Comparison of ENCODE assay signal across 25 cellular contexts in the genomic region with DNA sequence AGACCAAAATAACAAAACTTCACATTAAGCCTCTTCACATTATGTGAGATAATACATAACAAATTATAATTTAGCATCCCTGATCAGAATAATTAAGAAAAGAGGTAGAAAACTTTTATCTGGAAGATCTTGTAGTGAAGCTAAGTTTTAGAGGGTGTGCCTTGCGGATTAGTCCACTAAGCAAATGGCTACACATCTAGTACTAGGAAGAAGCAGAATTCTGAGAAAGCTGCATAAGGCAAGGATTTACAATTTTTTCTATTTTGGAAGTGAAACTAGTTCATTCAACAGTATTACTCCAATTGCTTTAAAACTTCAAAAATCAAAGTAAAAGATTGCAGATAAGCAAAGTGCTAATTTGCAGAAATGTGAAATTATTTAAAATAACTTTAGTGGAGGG. TPM values are rescaled to one million over a fixed set of nuclear protein-coding genes. Genes with fewer than 3 reads are reported as not detected.
DNase-seq lines count a peak whose midpoint lies in the region; ATAC-seq, FAIRE-seq and TF ChIP-seq lines count a peak whose summit lies in the region.
"Had no signal": no experiment of that assay in that cellular context is flagged by ENCODE, and none has a peak within 500 bp of the region (broad histone marks: within the 10 kb centered on the region; RNA-seq: fewer than 3 reads in every experiment).

No MANE protein-coding gene starts in this region.

- no peak overlapping the region for H3K4me3 Mint-ChIP-seq in T-helper 2 cell treated with Interferon-gamma antibody and Interleukin-4, amounts not matched to agents 5 μg/mL and 100 μg/mL, for 36 hours
- H3K4me3 Mint-ChIP-seq: immature natural killer cell had no signal

- H3K9me3 ChIP-seq in A549 (no peaks in the 10 kb centered on the region), IMR-90 (ENCODE audit: control insufficient read depth, insufficient read depth, low read length) (no peaks in the 10 kb centered on the region), mesenchymal stem cell (ENCODE audit: control insufficient read depth, low read length) (no peaks in the 10 kb centered on the region)
- H3K9me3 ChIP-seq: heart right ventricle, right atrium auricular region, SK-N-SH, uterus had no signal

- peaks cover 44% of the 10 kb centered on the region for H3K36me3 Mint-ChIP-seq in T-helper 2 cell treated with Interferon-gamma antibody and Interleukin-4, amounts not matched to agents 5 μg/mL and 100 μg/mL, for 36 hours (ENCODE audit: low read depth)

- H3K27me3 ChIP-seq in IMR-90 (ENCODE audit: control insufficient read depth, insufficient read depth, low read length) (no peaks in the 10 kb centered on the region), mesenchymal stem cell (ENCODE audit: control insufficient read depth in 1 of 2, insufficient read depth in 1 of 2, low read length in 2 of 2) (no peaks in the 10 kb centered on the region)
- H3K27me3 ChIP-seq: heart right ventricle, right atrium auricular region, uterus had no signal

- H2BK5ac ChIP-seq in IMR-90 (ENCODE audit: low read depth, low read length, poor library complexity, severe bottlenecking) (no peak overlapping the region), mesenchymal stem cell (ENCODE audit: low read depth, low read length, poor library complexity, severe bottlenecking) (no peak overlapping the region)

- peaks cover 7% of the 10 kb centered on the region for H3K9me1 ChIP-seq in IMR-90 (ENCODE audit: insufficient read depth, low read length)

- no peak overlapping the region for H2AK9ac ChIP-seq in IMR-90 (replicated peaks; ENCODE audit: low read depth, low read length, poor library complexity)

- H4K5ac ChIP-seq in IMR-90 (ENCODE audit: low read depth, low read length) = no peak overlapping the region

- H2BK15ac ChIP-seq in IMR-90 (ENCODE audit: low read depth, low read length) (no peak overlapping the region), mesenchymal stem cell (ENCODE audit: low read depth, poor library complexity, severe bottlenecking) (no peak overlapping the region)

- H3K23ac ChIP-seq in IMR-90 (ENCODE audit: low read depth, low read length) (no peak overlapping the region), mesenchymal stem cell (ENCODE audit: low read length in 2 of 2) (no peak overlapping the region)

- H3K79me1 ChIP-seq in IMR-90 (ENCODE audit: low read depth in 1 of 2, low read length in 2 of 2) (peaks cover 13 to 34% of the 10 kb centered on the region in 2 experiments), mesenchymal stem cell (replicated peaks; ENCODE audit: low read length, poor library complexity, severe bottlenecking) (no peaks in the 10 kb centered on the region)

- intact Hi-C loops in IMR-90 (cut with micrococcal nuclease) = no loop called here

- no peak for FAIRE-seq in A549 (lab: Jason Lieb, UNC)
- FAIRE-seq: bronchial epithelial cell, RCC 7860 had no signal

- no peak overlapping the region for H2AK5ac ChIP-seq in IMR-90 (ENCODE audit: low read depth, low read length)
- H2AK5ac ChIP-seq in mesenchymal stem cell (ENCODE audit: low read length, severe bottlenecking) = no peak overlapping the region

- TF ChIP-seq EP300 in A549 (IDR thresholded peaks at IDR 0.05) = no peak

- H3K14ac ChIP-seq in IMR-90 (replicated peaks; ENCODE audit: low read depth, low read length) (no peak overlapping the region), mesenchymal stem cell (ENCODE audit: low read length in 2 of 2) (no peak overlapping the region)

- ATAC-seq in A549 = no peak
- ATAC-seq in IMR-90 (ENCODE audit: low read depth) = no peak
- ATAC-seq in HG02973 (IDR thresholded peaks at IDR 0.05; ENCODE audit: unreplicated experiment) = no peak
- ATAC-seq: heart right ventricle, left ventricle myocardium superior had no signal

- H3K27ac ChIP-seq in A549 = no peak overlapping the region
- H3K27ac ChIP-seq in IMR-90 (ENCODE audit: insufficient read depth, low read length) = no peak overlapping the region
- peak overlapping the region; percentile 95 for H3K27ac ChIP-seq in VCaP
- H3K27ac ChIP-seq in mesenchymal stem cell (ENCODE audit: low read length, poor library complexity, severe bottlenecking) = no peak overlapping the region
- H3K27ac ChIP-seq: C4-2B, right atrium auricular region, uterus had no signal

- no peak overlapping the region for H3K18ac ChIP-seq in IMR-90 (ENCODE audit: low read depth, low read length)
- H3K18ac ChIP-seq in mesenchymal stem cell (ENCODE audit: low read depth in 1 of 2, low read length in 2 of 2) = no peak overlapping the region

- H3K27me3 Mint-ChIP-seq in T-helper 2 cell treated with Interferon-gamma antibody and Interleukin-4, amounts not matched to agents 5 μg/mL and 100 μg/mL, for 36 hours (ENCODE audit: low read depth) = no peaks in the 10 kb centered on the region

- no peak overlapping the region for H3K56ac ChIP-seq in IMR-90 (ENCODE audit: extremely low read depth, insufficient read depth, low read length)

- WGBS in A549 (ENCODE audit: missing lambda C conversion rate) = 94% methylated on average over 1 of the region's 1 CpG
- no CpG with 5 or more reads among the region's 1 CpG for WGBS in IMR-90 (ENCODE audit: extremely low coverage in 2 of 2, insufficient read length in 1 of 2), 2 experiments
- WGBS in mesenchymal stem cell = 100% methylated on average over 1 of the region's 1 CpG

- POLR2A ChIA-PET in A549 (lab: Yijun Ruan, JAX) (no interaction called here), IMR-90 (lab: Charles Lee; ENCODE audit: unreplicated experiment) (no interaction called here)

- TF ChIP-seq RAD21 in A549 (conservative IDR thresholded peaks at IDR 0.05 in 1 of 2, IDR thresholded peaks at IDR 0.05 in 1 of 2) (no peak), IMR-90 (IDR thresholded peaks at IDR 0.05; ENCODE audit: low read length) (no peak)

- CTCF ChIA-PET in A549 (lab: Yijun Ruan, JAX) = interaction anchor here (0.5 to 3.5 kb wide), 9 partner anchors 12 to 357 kb away, joined by 3 to 13 read pairs (median 5); a partner anchor contains a TSS
- CTCF ChIA-PET in IMR-90 (lab: Yijun Ruan, JAX) = no interaction called here

- DNase-seq in A549 (ENCODE audit: low read depth in 1 of 2, low spot score in 1 of 2) = no peak
- no peak for DNase-seq in IMR-90
- DNase-seq in mesenchymal stem cell = no peak
- DNase-seq in DMS79 treated with DMSO at 0.1 percent for 48 hours (lab: John Stamatoyannopoulos, UW) = no peak
- DNase-seq in activated gamma-delta T cell (lab: John Stamatoyannopoulos, UW) = no peak
- no peak for DNase-seq in T-helper 2 cell treated with Interferon-gamma antibody and Interleukin-4, amounts not matched to agents 5 μg/mL and 100 μg/mL, for 36 hours (ENCODE audit: low spot score)
- DNase-seq: activated CD4-positive, CD25-positive, alpha-beta regulatory T cell treated with anti-CD3 and anti-CD28 coated beads, Interleukin-2, amount 50 U/mL, for 72 hours; cortex of kidney; DMS 273 treated with DMSO at 0.1 percent for 48 hours; heart right ventricle; immature natural killer cell; left ventricle myocardium superior; NCI-H187 treated with DMSO at 0.1 percent for 48 hours; NCI-H2227 treated with DMSO at 0.1 percent for 48 hours; SK-N-SH; uterus had no signal

- H4K20me1 ChIP-seq in IMR-90 (ENCODE audit: insufficient read depth, low read length) = peaks cover 10% of the 10 kb centered on the region; the same call in 1 of the 2 replicates

- H4K91ac ChIP-seq in IMR-90 (ENCODE audit: insufficient read depth, low read depth, low read length) (no peak overlapping the region), mesenchymal stem cell (ENCODE audit: low read length) (no peak overlapping the region)

- no peak overlapping the region for H2BK120ac ChIP-seq in IMR-90 (ENCODE audit: low read depth, low read length)
- H2BK120ac ChIP-seq in mesenchymal stem cell (ENCODE audit: low read depth, low read length) = no peak overlapping the region

- dilution Hi-C loops in IMR-90 (cut with HindIII; ENCODE audit: low sequenced_read_pairs, unreplicated experiment) = no loop called here

- H3K36me3 ChIP-seq in IMR-90 (ENCODE audit: control insufficient read depth, insufficient read depth, low read length) = peaks cover 7% of the 10 kb centered on the region
- H3K36me3 ChIP-seq in mesenchymal stem cell (ENCODE audit: control insufficient read depth in 1 of 2, insufficient read depth in 2 of 2, low read depth in 1 of 2, low read length in 2 of 2) = peaks cover 2 to 59% of the 10 kb centered on the region in 2 experiments
- H3K36me3 ChIP-seq: uterus had no signal

- BruUV-seq in IMR-90 (replicated peaks; lab: Mats Ljungman, UMichigan) = TSS peak; percentile 9

- H3K4me1 ChIP-seq in A549 (peaks cover 64% of the 10 kb centered on the region), IMR-90 (ENCODE audit: control insufficient read depth, insufficient read depth, low read length) (peaks cover 4% of the 10 kb centered on the region; the same call in 1 of the 2 replicates), mesenchymal stem cell (ENCODE audit: control insufficient read depth, insufficient read depth, low read depth, low read length) (peaks cover 6% of the 10 kb centered on the region)

- no peak overlapping the region for H2BK20ac ChIP-seq in IMR-90 (ENCODE audit: low read depth, low read length)

- no peak for TF ChIP-seq CTCF in A549 (IDR thresholded peaks at IDR 0.05)
- TF ChIP-seq CTCF in IMR-90 (conservative IDR thresholded peaks at IDR 0.05; ENCODE audit: low read depth, low read length) = no peak
- TF ChIP-seq CTCF in VCaP (conservative IDR thresholded peaks at IDR 0.05) = no peak

- H3K9me3 Mint-ChIP-seq in T-helper 2 cell treated with Interferon-gamma antibody and Interleukin-4, amounts not matched to agents 5 μg/mL and 100 μg/mL, for 36 hours = no peaks in the 10 kb centered on the region
- H3K9me3 Mint-ChIP-seq: immature natural killer cell had no signal

- H4K8ac ChIP-seq in IMR-90 (ENCODE audit: low read depth in 2 of 2, low read length in 2 of 2) (no peak overlapping the region), mesenchymal stem cell (ENCODE audit: low read length) (no peak overlapping the region)

- peaks cover 47% of the 10 kb centered on the region for H3K4me1 Mint-ChIP-seq in T-helper 2 cell treated with Interferon-gamma antibody and Interleukin-4, amounts not matched to agents 5 μg/mL and 100 μg/mL, for 36 hours (ENCODE audit: low read depth)

- H3K4me2 ChIP-seq in A549 (peak overlapping the region; percentile 80), IMR-90 (ENCODE audit: low read depth, low read length) (no peak overlapping the region), mesenchymal stem cell (ENCODE audit: low read length, poor library complexity, severe bottlenecking) (no peak overlapping the region)
- H3K4me2 ChIP-seq: SK-N-SH had no signal

- in situ Hi-C loops in IMR-90 (cut with MboI; ENCODE audit: low sequenced_read_pairs) = no loop called here

- H3K9ac ChIP-seq in IMR-90 (ENCODE audit: low read depth, low read length) (no peak overlapping the region), mesenchymal stem cell (ENCODE audit: low read length) (peak overlapping the region; percentile 63)
- H3K9ac ChIP-seq: SK-N-SH had no signal

- H3K4ac ChIP-seq in IMR-90 (ENCODE audit: low read depth, low read length) (no peak overlapping the region), mesenchymal stem cell (ENCODE audit: low read depth in 1 of 2, low read length in 2 of 2) (no peak overlapping the region)

- TF ChIP-seq POLR2A in A549 (IDR thresholded peaks at IDR 0.05; ENCODE audit: low read length) (no peak), IMR-90 (IDR thresholded peaks at IDR 0.05; ENCODE audit: low read depth, low read length) (no peak)

- no peak overlapping the region for H3K27ac Mint-ChIP-seq in T-helper 2 cell treated with Interferon-gamma antibody and Interleukin-4, amounts not matched to agents 5 μg/mL and 100 μg/mL, for 36 hours

- no peak overlapping the region for H2AFZ ChIP-seq in IMR-90 (replicated peaks; ENCODE audit: low read length, poor library complexity)
- H2AFZ ChIP-seq in mesenchymal stem cell (ENCODE audit: low read depth, low read length) = no peak overlapping the region

- H3K4me3 ChIP-seq in A549 = no peak overlapping the region; the same call in 2 of the 3 replicates
- H3K4me3 ChIP-seq in IMR-90 (ENCODE audit: insufficient read depth, low read depth, low read length) = no peak overlapping the region
- peak overlapping the region in 1 of 2 experiments; percentile 0 for H3K4me3 ChIP-seq in mesenchymal stem cell (ENCODE audit: insufficient read depth in 1 of 2, low read depth in 1 of 2, low read length in 2 of 2)
- H3K4me3 ChIP-seq: right atrium auricular region, uterus had no signal

- H2BK12ac ChIP-seq in mesenchymal stem cell (ENCODE audit: low read length in 2 of 2) = no peak overlapping the region

RNA-seq across cellular contexts. Expression of a gene that starts 3.5 kb away (rescaled TPM):
- 6.9 and 7.0 TPM in 2 replicates for polyA plus RNA-seq in A549 (2011; rRNA removed)
- polyA plus RNA-seq in A549 (2012; cell fraction: cytosol; rRNA removed) = 1.5 and 1.7 TPM in 2 replicates
- 1.7 and 2.2 TPM in 2 replicates for polyA plus RNA-seq in A549 (2012; cell fraction: nucleus; rRNA removed)
- 9.5 to 10.3 TPM (median 10.3 TPM) in 3 replicates for polyA plus RNA-seq in A549 (2017; fragmentation: RNase III; extraction: RNeasy Plus Mini Kit Qiagen cat#74134 plus additional on column Dnase treatment)
- 5.5 and 5.7 TPM in 2 replicates for polyA minus RNA-seq in A549 (2011; rRNA and poly(A)+ RNA removed)
- 5.4 and 10.3 TPM in 2 replicates for total RNA-seq in IMR-90 (2012; rRNA removed)
- 1.6 and 1.8 TPM in 2 replicates for polyA plus RNA-seq in IMR-90 (2012; rRNA removed)
- polyA plus RNA-seq in IMR-90 (2012; cell fraction: cytosol; rRNA removed) = 0.17 and 0.26 TPM in 2 replicates
- polyA plus RNA-seq in IMR-90 (2012; cell fraction: nucleus; rRNA removed; ENCODE audit: low replicate concordance) = 0.81 and 3.8 TPM in 2 replicates
- 2.7 TPM for polyA plus RNA-seq in mesenchymal stem cell (2013, experiment 1 of 2)
- 2.7 TPM for polyA plus RNA-seq in mesenchymal stem cell (2013, experiment 2 of 2)

RNA-seq across cellular contexts. Expression of a gene that starts 5.5 kb away (rescaled TPM):
- polyA plus RNA-seq in A549 (2011; rRNA removed) = 6.8 and 7.4 TPM in 2 replicates
- polyA plus RNA-seq in A549 (2012; cell fraction: cytosol; rRNA removed) = 2.1 and 2.2 TPM in 2 replicates
- polyA plus RNA-seq in A549 (2012; cell fraction: nucleus; rRNA removed) = 3.5 and 5.4 TPM in 2 replicates
- polyA plus RNA-seq in A549 (2017; fragmentation: RNase III; extraction: RNeasy Plus Mini Kit Qiagen cat#74134 plus additional on column Dnase treatment) = 7.6 to 8.4 TPM (median 8.1 TPM) in 3 replicates
- 5.9 and 6.8 TPM in 2 replicates for polyA minus RNA-seq in A549 (2011; rRNA and poly(A)+ RNA removed)
- total RNA-seq in IMR-90 (2012; rRNA removed) = 1.3 and 1.7 TPM in 2 replicates
- polyA plus RNA-seq in IMR-90 (2012; rRNA removed) = 0.53 and 0.62 TPM in 2 replicates
- 0.14 TPM in 2 replicates for polyA plus RNA-seq in IMR-90 (2012; cell fraction: cytosol; rRNA removed)
- polyA plus RNA-seq in IMR-90 (2012; cell fraction: nucleus; rRNA removed; ENCODE audit: low replicate concordance) = 0.27 and 1.4 TPM in 2 replicates
- polyA plus RNA-seq in mesenchymal stem cell (2013, experiment 1 of 2) = 3.6 TPM
- 3.4 TPM for polyA plus RNA-seq in mesenchymal stem cell (2013, experiment 2 of 2)

RNA-seq across cellular contexts. Expression of a gene that starts 15.0 kb away (rescaled TPM):
- 2.0 and 2.2 TPM in 2 replicates for polyA plus RNA-seq in A549 (2011; rRNA removed)
- 1.2 TPM in 2 replicates for polyA plus RNA-seq in A549 (2012; cell fraction: cytosol; rRNA removed)
- polyA plus RNA-seq in A549 (2012; cell fraction: nucleus; rRNA removed) = 1.9 and 2.7 TPM in 2 replicates
- 3.2 to 3.6 TPM (median 3.4 TPM) in 3 replicates for polyA plus RNA-seq in A549 (2017; fragmentation: RNase III; extraction: RNeasy Plus Mini Kit Qiagen cat#74134 plus additional on column Dnase treatment)
- polyA minus RNA-seq in A549 (2011; rRNA and poly(A)+ RNA removed) = 2.9 and 3.7 TPM in 2 replicates
- under 0.01 TPM in 1 of 2 replicates, not detected in the other for total RNA-seq in IMR-90 (2012; rRNA removed)
- 0.03 TPM in 1 of 2 replicates, not detected in the other for polyA plus RNA-seq in IMR-90 (2012; rRNA removed)
- polyA plus RNA-seq in IMR-90 (2012; cell fraction: cytosol; rRNA removed) = 0.01 TPM in 1 of 2 replicates, not detected in the other
- 0.01 and 0.03 TPM in 2 replicates for polyA plus RNA-seq in IMR-90 (2012; cell fraction: nucleus; rRNA removed; ENCODE audit: low replicate concordance)
- polyA plus RNA-seq in mesenchymal stem cell (2013, experiment 1 of 2) = 0.01 TPM
- polyA plus RNA-seq in mesenchymal stem cell (2013, experiment 2 of 2) = 0.01 TPM
- total RNA-seq: activated CD8-positive, alpha-beta memory T cell treated with anti-CD3 and anti-CD28 coated beads for 36 hours; G401; T-helper 2 cell treated with Interferon-gamma antibody and Interleukin-4, amounts not matched to agents 100 ng/mL and 5 ng/mL, for 36 hours had no signal

RNA-seq across cellular contexts. Expression of a gene that starts 41.1 kb away (rescaled TPM):
- 0.57 and 0.74 TPM in 2 replicates for polyA plus RNA-seq in A549 (2011; rRNA removed)
- 1.00 and 1.0 TPM in 2 replicates for polyA plus RNA-seq in A549 (2012; cell fraction: cytosol; rRNA removed)
- 1.3 and 2.6 TPM in 2 replicates for polyA plus RNA-seq in A549 (2012; cell fraction: nucleus; rRNA removed)
- 4.9 to 9.5 TPM (median 5.1 TPM) in 3 replicates for polyA plus RNA-seq in A549 (2017; fragmentation: RNase III; extraction: RNeasy Plus Mini Kit Qiagen cat#74134 plus additional on column Dnase treatment)
- polyA minus RNA-seq in A549 (2011; rRNA and poly(A)+ RNA removed) = 0.29 TPM in 2 replicates
- not detected in 2 replicates for total RNA-seq in IMR-90 (2012; rRNA removed)
- not detected in 2 replicates for polyA plus RNA-seq in IMR-90 (2012; rRNA removed)
- not detected in 2 replicates for polyA plus RNA-seq in IMR-90 (2012; cell fraction: cytosol; rRNA removed)
- not detected in 2 replicates for polyA plus RNA-seq in IMR-90 (2012; cell fraction: nucleus; rRNA removed; ENCODE audit: low replicate concordance)
- polyA plus RNA-seq in mesenchymal stem cell (2013, experiment 1 of 2) = not detected
- not detected for polyA plus RNA-seq in mesenchymal stem cell (2013, experiment 2 of 2)
- total RNA-seq: bronchial epithelial cell, G401, left ventricle myocardium superior, right atrium auricular region, uterus had no signal
- polyA plus RNA-seq: SK-N-SH had no signal

RNA-seq across cellular contexts. Expression of a gene that starts 56.5 kb away (rescaled TPM):
- 3.6 and 4.9 TPM in 2 replicates for polyA plus RNA-seq in A549 (2011; rRNA removed)
- 0.19 and 0.27 TPM in 2 replicates for polyA plus RNA-seq in A549 (2012; cell fraction: cytosol; rRNA removed)
- polyA plus RNA-seq in A549 (2012; cell fraction: nucleus; rRNA removed) = 0.11 and 0.32 TPM in 2 replicates
- polyA plus RNA-seq in A549 (2017; fragmentation: RNase III; extraction: RNeasy Plus Mini Kit Qiagen cat#74134 plus additional on column Dnase treatment) = 0.92 to 1.4 TPM (median 1.0 TPM) in 3 replicates
- polyA minus RNA-seq in A549 (2011; rRNA and poly(A)+ RNA removed) = 1.1 and 2.0 TPM in 2 replicates
- not detected in 2 replicates for total RNA-seq in IMR-90 (2012; rRNA removed)
- polyA plus RNA-seq in IMR-90 (2012; rRNA removed) = not detected in 2 replicates
- not detected in 2 replicates for polyA plus RNA-seq in IMR-90 (2012; cell fraction: cytosol; rRNA removed)
- not detected in 2 replicates for polyA plus RNA-seq in IMR-90 (2012; cell fraction: nucleus; rRNA removed; ENCODE audit: low replicate concordance)
- polyA plus RNA-seq in mesenchymal stem cell (2013, experiment 1 of 2) = not detected
- not detected for polyA plus RNA-seq in mesenchymal stem cell (2013, experiment 2 of 2)
- total RNA-seq: activated CD8-positive, alpha-beta memory T cell treated with anti-CD3 and anti-CD28 coated beads for 36 hours; bronchial epithelial cell; G401; heart right ventricle; left ventricle myocardium superior; T-helper 2 cell treated with Interferon-gamma antibody and Interleukin-4, amounts not matched to agents 100 ng/mL and 5 ng/mL, for 36 hours had no signal
- polyA plus RNA-seq: heart right ventricle, immature natural killer cell, SK-N-SH had no signal
